ENCODE assay signal across 8 cellular contexts in the genomic region with DNA sequence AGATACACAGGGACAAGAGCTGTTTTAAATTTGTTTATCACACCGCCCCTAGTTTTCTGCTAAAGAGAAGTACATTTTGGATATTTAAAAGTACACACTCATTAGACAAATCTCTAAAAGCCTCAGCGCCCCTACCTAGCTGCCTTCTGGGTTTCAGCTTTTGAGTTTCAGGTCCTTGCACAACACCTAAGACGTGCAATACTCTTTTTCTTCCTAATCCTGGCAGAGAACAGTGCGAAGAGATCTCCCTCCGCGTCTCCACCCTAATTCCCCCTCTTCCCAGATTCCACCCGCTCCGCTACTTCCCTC. TPM values are rescaled to one million over a fixed set of nuclear protein-coding genes. Genes with fewer than 3 reads are reported as not detected.
DNase-seq lines count a peak whose midpoint lies in the region; ATAC-seq and TF ChIP-seq lines count a peak whose summit lies in the region.

No MANE protein-coding gene starts in this region.

- H3K27ac Mint-ChIP-seq in CD8-positive, alpha-beta memory T cell = peak overlapping the region in 4 of 8 donors; percentile 19 to 82 (median 70)
- peak overlapping the region in 2 of 3 donors; percentile 20 to 68 for H3K27ac Mint-ChIP-seq in IgD-negative memory B cell
- peak overlapping the region; percentile 87 for H3K27ac Mint-ChIP-seq in endodermal cell

- no peak overlapping the region for H3K27ac ChIP-seq in CD8-positive, alpha-beta memory T cell (ENCODE audit: low read depth, low read length)
- H3K27ac ChIP-seq in endodermal cell (ENCODE audit: low read depth, low read length) (no peak overlapping the region), rectal smooth muscle tissue (ENCODE audit: low read depth, low read length) (no peak overlapping the region)

- H3K27me3 ChIP-seq in CD8-positive, alpha-beta memory T cell (ENCODE audit: insufficient read depth, low read length, poor library complexity, severe bottlenecking) = peaks cover 14% of the 10 kb centered on the region
- H3K27me3 ChIP-seq in endodermal cell (ENCODE audit: control insufficient read depth, insufficient read depth, low read length, poor library complexity, severe bottlenecking) = peaks cover 13% of the 10 kb centered on the region
- no peaks in the 10 kb centered on the region for H3K27me3 ChIP-seq in rectal smooth muscle tissue (ENCODE audit: control insufficient read depth, insufficient read depth, low read length)

- no peaks in the 10 kb centered on the region for H3K9me3 ChIP-seq in CD8-positive, alpha-beta memory T cell (ENCODE audit: low read length)
- H3K9me3 ChIP-seq in endodermal cell (ENCODE audit: control insufficient read depth, low read length) = no peaks in the 10 kb centered on the region

- POLR2A ChIA-PET in CD8-positive, alpha-beta memory T cell (lab: Charles Lee) = interaction anchor here (0.6 to 1.0 kb wide), 2 partner anchors 103 to 706 kb away, joined by 3 read pairs; no protein-coding TSS in a partner anchor

- peak overlapping the region; percentile 85 to 94 (median 88) for H3K4me3 Mint-ChIP-seq in CD8-positive, alpha-beta memory T cell
- peak overlapping the region; percentile 76 to 98 (median 90) for H3K4me3 Mint-ChIP-seq in IgD-negative memory B cell
- H3K4me3 Mint-ChIP-seq in endodermal cell = peak overlapping the region; percentile 93

- CTCF ChIA-PET in CD8-positive, alpha-beta memory T cell (lab: Charles Lee) = no interaction called here

- TF ChIP-seq CTCF in endodermal cell (conservative IDR thresholded peaks at IDR 0.05) = no peak

- peaks cover 25 to 41% of the 10 kb centered on the region in 2 donors for H3K27me3 Mint-ChIP-seq in CD8-positive, alpha-beta memory T cell
- H3K27me3 Mint-ChIP-seq in IgD-negative memory B cell (peaks cover 36% of the 10 kb centered on the region), endodermal cell (ENCODE audit: insufficient read depth) (peaks cover 33% of the 10 kb centered on the region)

- peaks cover 18 to 24% (median 20%) of the 10 kb centered on the region in 3 donors for H3K4me1 Mint-ChIP-seq in CD8-positive, alpha-beta memory T cell
- peaks cover 6 to 19% (median 11%) of the 10 kb centered on the region in 3 donors for H3K4me1 Mint-ChIP-seq in IgD-negative memory B cell
- peaks cover 40% of the 10 kb centered on the region for H3K4me1 Mint-ChIP-seq in endodermal cell

- peak; percentile 22 for ATAC-seq in GM21390 (IDR thresholded peaks at IDR 0.05; ENCODE audit: unreplicated experiment)

- H3K9ac ChIP-seq in endodermal cell (ENCODE audit: extremely low read depth, low read length, poor library complexity, severe bottlenecking) (peak overlapping the region; percentile 48), rectal smooth muscle tissue (ENCODE audit: low read length) (peak overlapping the region; percentile 27)

- no peaks in the 10 kb centered on the region for H3K36me3 ChIP-seq in CD8-positive, alpha-beta memory T cell (ENCODE audit: insufficient read depth, low read length)
- H3K36me3 ChIP-seq in endodermal cell (ENCODE audit: control insufficient read depth, insufficient read depth, low read length) = peaks cover 21% of the 10 kb centered on the region
- H3K36me3 ChIP-seq in rectal smooth muscle tissue (ENCODE audit: control insufficient read depth, insufficient read depth, low read length) = no peaks in the 10 kb centered on the region

- peaks cover 8% of the 10 kb centered on the region for H3K4me1 ChIP-seq in CD8-positive, alpha-beta memory T cell (ENCODE audit: insufficient read depth, low read length)
- H3K4me1 ChIP-seq in endodermal cell (ENCODE audit: control insufficient read depth, insufficient read depth, low read length) = peaks cover 7% of the 10 kb centered on the region
- H3K4me1 ChIP-seq in rectal smooth muscle tissue (ENCODE audit: control insufficient read depth, insufficient read depth, low read length) = no peaks in the 10 kb centered on the region

- H3K9me3 Mint-ChIP-seq in CD8-positive, alpha-beta memory T cell = peaks cover 0 to 2% (median 0%) of the 10 kb centered on the region in 5 donors
- no peaks in the 10 kb centered on the region for H3K9me3 Mint-ChIP-seq in IgD-negative memory B cell
- H3K9me3 Mint-ChIP-seq in endodermal cell = no peaks in the 10 kb centered on the region

- DNase-seq in CD8-positive, alpha-beta memory T cell = no peak
- no peak for DNase-seq in endodermal cell
- DNase-seq in NCI-H2107 (lab: John Stamatoyannopoulos, UW) = no peak
- DNase-seq in KG1 (lab: John Stamatoyannopoulos, UW) = no peak
- no peak for DNase-seq in cerebellum (ENCODE audit: low spot score)

- H3K4me3 ChIP-seq in CD8-positive, alpha-beta memory T cell (ENCODE audit: low read length) = peak overlapping the region; percentile 55
- H3K4me3 ChIP-seq in endodermal cell (ENCODE audit: low read length) (peak overlapping the region; percentile 92), rectal smooth muscle tissue (ENCODE audit: low read length) (peak overlapping the region; percentile 87)

- WGBS in endodermal cell (ENCODE audit: insufficient coverage in 1 of 2, insufficient read length in 1 of 2), 2 experiments = 4% methylated on average over 8 of the region's 8 CpGs; no CpG with 5 or more reads in 1 of the 2 experiments

- H3K36me3 Mint-ChIP-seq in CD8-positive, alpha-beta memory T cell = peaks cover 0 to 5% (median 2%) of the 10 kb centered on the region in 3 donors
- H3K36me3 Mint-ChIP-seq in IgD-negative memory B cell (no peaks in the 10 kb centered on the region), endodermal cell (ENCODE audit: low read depth) (peaks cover 14% of the 10 kb centered on the region)

RNA-seq across cellular contexts. Expression of a gene that starts 0.4 kb away (rescaled TPM):
- total RNA-seq in CD8-positive, alpha-beta memory T cell = 1 to 10 TPM; 1.5 to 1.8 TPM
- 0.79 TPM for polyA plus RNA-seq in CD8-positive, alpha-beta memory T cell
- polyA plus RNA-seq in IgD-negative memory B cell = not detected
- 10 to 100 TPM; 39.6 to 41.1 TPM for total RNA-seq in endodermal cell
- polyA plus RNA-seq in endodermal cell (2013, experiment 1 of 2) = 6.3 TPM
- 7.4 TPM for polyA plus RNA-seq in endodermal cell (2013, experiment 2 of 2)
- total RNA-seq in cerebellum = 1.7 TPM

Comparison
In these comparisons a context has a peak if more than half of its experiments do, and no peak if none do; other contexts are left out.
1. RNA of a gene that starts 0.4 kb away (total RNA-seq): 39.6 to 41.1 TPM in endodermal cell; 1.5 to 1.8 TPM in CD8-positive, alpha-beta memory T cell and 1.7 TPM in cerebellum (single experiment); every median in the first group is over 10 times any median in the second.
2. Peak in every context shown above with its lines, with median percentiles within 50 percentile points of each other: H3K4me3 ChIP-seq and H3K4me3 Mint-ChIP-seq.